ENCODE assay signal across 8 cellular contexts in the genomic region with DNA sequence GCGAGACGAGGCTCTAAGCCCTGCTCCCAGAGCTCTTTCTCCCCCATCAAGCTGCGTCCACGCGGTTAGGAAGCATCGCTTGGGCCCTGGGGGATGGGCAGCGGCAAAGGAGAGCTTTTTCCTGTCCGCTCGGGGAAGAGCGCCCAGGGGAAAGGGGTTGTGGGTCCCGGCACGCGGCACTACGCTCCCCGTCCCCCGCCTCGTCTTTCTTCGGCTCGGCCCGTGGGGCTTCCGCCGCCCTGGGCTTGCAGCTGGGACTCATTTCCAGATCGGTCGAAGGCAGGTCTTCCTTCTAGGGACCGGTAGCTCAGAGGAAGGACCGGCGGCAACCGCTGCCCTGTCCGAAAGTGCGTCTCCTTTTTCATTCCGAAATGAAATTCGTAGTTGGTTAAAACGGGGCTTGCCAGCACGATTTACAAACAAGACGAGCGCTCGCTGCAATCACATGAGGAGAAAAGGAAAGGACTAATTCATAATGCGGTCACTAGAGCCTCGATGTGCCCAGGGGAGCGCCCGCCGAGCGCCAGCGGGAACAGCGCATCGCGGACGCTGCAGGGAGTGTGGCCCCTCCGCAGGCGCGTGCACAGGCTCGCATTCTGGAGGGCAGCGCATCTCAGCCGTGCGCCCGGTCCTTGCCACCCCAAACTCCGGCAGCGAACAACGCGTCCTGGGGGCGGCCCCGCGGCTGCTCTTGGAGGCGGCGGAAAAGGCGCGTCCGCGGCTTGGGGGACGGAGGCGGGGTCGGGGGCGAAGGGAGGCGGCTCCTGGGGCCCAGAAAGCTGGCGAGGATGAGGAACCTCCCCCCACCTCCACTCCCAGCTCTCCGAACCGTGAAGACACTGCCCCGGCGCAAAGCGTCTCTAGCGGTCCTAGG. TPM values are rescaled to one million over a fixed set of nuclear protein-coding genes. Genes with fewer than 3 reads are reported as not detected.
A peak's percentile ranks its signal among the peaks of the same experiment; 100 is the strongest.
DNase-seq lines count a peak whose midpoint lies in the region; ATAC-seq and FAIRE-seq lines count a peak whose summit lies in the region.

No MANE protein-coding gene starts in this region.

- FAIRE-seq in small intestine (lab: Jason Lieb, UNC), result no peak

- peaks cover 10% of the 10 kb centered on the region for H3K27me3 ChIP-seq in iPS DF 6.9 (ENCODE audit: control insufficient read depth, insufficient read depth, low read length)
- H3K27me3 ChIP-seq in small intestine (ENCODE audit: control insufficient read depth in 2 of 2, insufficient read depth in 2 of 2, low read length in 2 of 2), result peaks cover 0 to 1% of the 10 kb centered on the region in 2 donors

- H3K9me3 ChIP-seq in SK-N-MC (ENCODE audit: low read depth, low read length) (no peaks in the 10 kb centered on the region), iPS DF 6.9 (ENCODE audit: control insufficient read depth, insufficient read depth, low read length) (no peaks in the 10 kb centered on the region), small intestine (ENCODE audit: control insufficient read depth, low read depth) (no peaks in the 10 kb centered on the region)

- H3K4me3 ChIP-seq in SK-N-MC, result peak overlapping the region; percentile 79
- peak overlapping the region; percentile 40; the same call in 1 of the 2 replicates for H3K4me3 ChIP-seq in iPS DF 6.9 (ENCODE audit: low read length)
- H3K4me3 ChIP-seq in small intestine (ENCODE audit: low read depth in 1 of 2, low read length in 2 of 2), result peak overlapping the region; percentile 42 to 58

- H3K9ac ChIP-seq in SK-N-MC (ENCODE audit: insufficient read length), result peak overlapping the region; percentile 27

- H3K27ac ChIP-seq in SK-N-MC, result no peak overlapping the region
- H3K27ac ChIP-seq in iPS DF 6.9 (ENCODE audit: low read length), result no peak overlapping the region
- peak overlapping the region; percentile 46 to 69 for H3K27ac ChIP-seq in small intestine (ENCODE audit: low read depth in 1 of 2, low read length in 1 of 2)

- WGBS in iPS DF 6.9 (ENCODE audit: insufficient coverage, insufficient read length), result no CpG with 5 or more reads among the region's 81 CpGs
- 0 to 1% (median 0%) methylated on average over 77 to 81 of the region's 81 CpGs for WGBS in small intestine, 3 donors

- H3K4me1 ChIP-seq in iPS DF 6.9 (ENCODE audit: control insufficient read depth, insufficient read depth, low read length), result no peaks in the 10 kb centered on the region; the same call in 1 of the 2 replicates
- no peaks in the 10 kb centered on the region for H3K4me1 ChIP-seq in small intestine (ENCODE audit: control insufficient read depth in 2 of 2, insufficient read depth in 1 of 2, low read depth in 1 of 2, low read length in 1 of 2)

- ATAC-seq in GM19455 (IDR thresholded peaks at IDR 0.05; ENCODE audit: unreplicated experiment), result peak; percentile 66

- H3K36me3 ChIP-seq in SK-N-MC (ENCODE audit: insufficient read depth, low read length), result peaks cover 1% of the 10 kb centered on the region
- H3K36me3 ChIP-seq in iPS DF 6.9 (ENCODE audit: control insufficient read depth, insufficient read depth, low read length), result no peaks in the 10 kb centered on the region
- H3K36me3 ChIP-seq in small intestine (ENCODE audit: control insufficient read depth in 2 of 2, insufficient read depth in 2 of 2, low read length in 2 of 2), result no peaks in the 10 kb centered on the region

- peak; percentile 65 for DNase-seq in DMS 273 treated with DMSO at 0.1 percent for 48 hours (lab: John Stamatoyannopoulos, UW)
- DNase-seq in HS-5 (ENCODE audit: low read depth), result peak; percentile 61
- DNase-seq in SK-N-MC (ENCODE audit: low read depth, low spot score), result no peak
- peak; percentile 78 for DNase-seq in activated naive CD4-positive, alpha-beta T cell treated with anti-CD3 and anti-CD28 coated beads, Interleukin-2, amount 50 U/mL, for 16 hours
- no peak for DNase-seq in iPS DF 6.9 (ENCODE audit: low read depth, low spot score)
- DNase-seq in small intestine, result peak; percentile 37
- no peak for DNase-seq in NCI-H187 treated with DMSO at 0.1 percent for 48 hours (lab: John Stamatoyannopoulos, UW)

RNA-seq across cellular contexts. Expression of gene ITPRIPL1, which starts 3.6 kb away (rescaled TPM):
- under 1 TPM in 2 of 3 donors, not detected in 1; 0.27 to 0.92 TPM for polyA plus RNA-seq in small intestine

RNA-seq across cellular contexts. Expression of gene NCAPH, which starts 14.1 kb away (rescaled TPM):
- 10 to 100 TPM in 1 of 3 donors, 1 to 10 TPM in 2; 1.6 to 16.7 (median 1.8) TPM for polyA plus RNA-seq in small intestine

RNA-seq across cellular contexts. Expression of gene SNRNP200, which starts 16.1 kb away (rescaled TPM):
- 10 to 100 TPM; 55.4 to 72.0 (median 61.7) TPM for polyA plus RNA-seq in small intestine

RNA-seq across cellular contexts. Expression of gene CIAO1, which starts 55.4 kb away (rescaled TPM):
- 10 to 100 TPM; 50.3 to 59.9 (median 53.2) TPM for polyA plus RNA-seq in small intestine

RNA-seq across cellular contexts. Expression of gene TMEM127, which starts 55.7 kb away (rescaled TPM):
- 10 to 100 TPM; 12.1 to 27.6 (median 14.6) TPM for polyA plus RNA-seq in small intestine

Comparison
In these comparisons a context has a peak if more than half of its experiments do, and no peak if none do; other contexts are left out.
1. DNase-seq: peak in DMS 273 treated with DMSO at 0.1 percent for 48 hours (single experiment), HS-5 (single experiment), activated naive CD4-positive, alpha-beta T cell treated with anti-CD3 and anti-CD28 coated beads, Interleukin-2, amount 50 U/mL, for 16 hours (single experiment) and small intestine (single experiment); none in SK-N-MC (single experiment), iPS DF 6.9 (single experiment) and NCI-H187 treated with DMSO at 0.1 percent for 48 hours (single experiment).
2. H3K27ac ChIP-seq: peak in small intestine (2 of 2); none in SK-N-MC (single experiment) and iPS DF 6.9 (single experiment).
3. Peak in every context shown above with its lines, with median percentiles within 50 percentile points of each other: H3K4me3 ChIP-seq.